ENCODE assay signal across 9 cellular contexts in genomic region chr1:44786138-44786840, GRCh38. TPM values are rescaled to one million over a fixed set of nuclear protein-coding genes. Genes with fewer than 3 reads are reported as not detected.
DNase-seq lines count a peak whose midpoint lies in the region; TF ChIP-seq lines count a peak whose summit lies in the region.
"Had no signal": no experiment of that assay in that cellular context is flagged by ENCODE, and none has a peak within 500 bp of the region (broad histone marks: within the 10 kb centered on the region; RNA-seq: fewer than 3 reads in every experiment).

No MANE protein-coding gene starts in this region.

- no peaks in the 10 kb centered on the region for H3K9me3 ChIP-seq in tibial nerve

- H3K36me3 Mint-ChIP-seq in nephron (ENCODE audit: low read depth): peaks cover 13% of the 10 kb centered on the region

- H3K4me1 ChIP-seq in tibial nerve: peaks cover 0 to 35% (median 22%) of the 10 kb centered on the region in 4 donors

- TF ChIP-seq EP300 in tibial nerve (IDR thresholded peaks at IDR 0.05): peak in 1 of 2 donors; percentile 51

- H3K27ac ChIP-seq in tibial nerve: peak overlapping the region; percentile 45 to 75 (median 70)

- WGBS in tibial nerve, 2 donors: 3 to 5% methylated on average over 23 to 36 of the region's 49 CpGs

- TF ChIP-seq CTCF in GM20000 (IDR thresholded peaks at IDR 0.05; ENCODE audit: extremely low read depth, missing control alignments) (peak; percentile 93), fibroblast of pulmonary artery (IDR thresholded peaks at IDR 0.05; ENCODE audit: low read length, missing control alignments) (peak; percentile 97), nephron (IDR thresholded peaks at IDR 0.05; ENCODE audit: unreplicated experiment in 3 of 3) (peak; percentile 98 to 99 (median 98)), tibial nerve (IDR thresholded peaks at IDR 0.05) (peak; percentile 98 to 100 (median 99))

- H3K4me1 Mint-ChIP-seq in nephron: peaks cover 15% of the 10 kb centered on the region

- peak overlapping the region in 1 of 3 experiments; percentile 60 for H3K27ac Mint-ChIP-seq in nephron

- H3K4me3 Mint-ChIP-seq in nephron: peak overlapping the region; percentile 57 to 68 (median 65)

- no peaks in the 10 kb centered on the region for H3K27me3 ChIP-seq in tibial nerve

- no peaks in the 10 kb centered on the region for H3K9me3 Mint-ChIP-seq in nephron

- H3K27me3 Mint-ChIP-seq in nephron (ENCODE audit: low read depth): peaks cover 3% of the 10 kb centered on the region

- peak in 1 of 2 donors; percentile 14 for TF ChIP-seq POLR2A in tibial nerve (IDR thresholded peaks at IDR 0.05)

- peaks cover 0 to 17% (median 0%) of the 10 kb centered on the region in 3 donors for H3K36me3 ChIP-seq in tibial nerve

- H3K4me3 ChIP-seq in fibroblast of pulmonary artery (replicated peaks; ENCODE audit: low read depth, low read length) (peak overlapping the region; percentile 45), tibial nerve (peak overlapping the region; percentile 45 to 58 (median 55))

- DNase-seq in C1 segment of cervical spinal cord (lab: John Stamatoyannopoulos, UW) (peak in 9 of 14 donors; percentile 12 to 55 (median 26)), GM20000 (ENCODE audit: low spot score) (peak; percentile 85), NCI-H774 (lab: John Stamatoyannopoulos, UW) (peak; percentile 69), activated T-helper 1 cell treated with Interleukin-2 at 50 U/mL for 16 hours (ENCODE audit: low read depth) (peak; percentile 65), fibroblast of pulmonary artery (ENCODE audit: low read depth) (peak; percentile 59), tibial nerve (ENCODE audit: low spot score in 2 of 2) (no peak), KG1 (lab: John Stamatoyannopoulos, UW) (no peak)

RNA-seq across cellular contexts. Expression of gene BEST4, which starts 1.7 kb away (rescaled TPM):
- total RNA-seq in tibial nerve: under 1 TPM in 2 of 4 donors, not detected in 2; 0.21 to 0.98 TPM
- total RNA-seq: LHCN-M2 had no signal

RNA-seq across cellular contexts. Expression of gene RPS8, which starts 10.9 kb away (rescaled TPM):
- 1,000 to 10,000 TPM; 2,048 to 2,345 (median 2,235) TPM for total RNA-seq in tibial nerve

RNA-seq across cellular contexts. Expression of gene PLK3, which starts 13.9 kb away (rescaled TPM):
- 10 to 100 TPM; 10.6 to 29.3 (median 26.3) TPM for total RNA-seq in tibial nerve

RNA-seq across cellular contexts. Expression of gene DYNLT4, which starts 20.9 kb away (rescaled TPM):
- 1 to 10 TPM in 2 of 4 donors, not detected in 2; 2.5 to 3.3 TPM for total RNA-seq in tibial nerve
- total RNA-seq: LHCN-M2 had no signal

RNA-seq across cellular contexts. Expression of gene BTBD19, which starts 22.0 kb away (rescaled TPM):
- total RNA-seq in tibial nerve: 10 to 100 TPM; 14.9 to 50.0 (median 25.5) TPM

Comparison
In these comparisons a context has a peak if more than half of its experiments do, and no peak if none do; other contexts are left out.
1. DNase-seq: peak in C1 segment of cervical spinal cord (9 of 14), GM20000 (single experiment), NCI-H774 (single experiment), activated T-helper 1 cell treated with Interleukin-2 at 50 U/mL for 16 hours (single experiment) and fibroblast of pulmonary artery (single experiment); none in tibial nerve (0 of 2) and KG1 (single experiment).
2. Peak in every context shown above with its lines, with median percentiles within 50 percentile points of each other: CTCF ChIP-seq.